17 cellular contexts compared by ENCODE assay signal in the genomic region with DNA sequence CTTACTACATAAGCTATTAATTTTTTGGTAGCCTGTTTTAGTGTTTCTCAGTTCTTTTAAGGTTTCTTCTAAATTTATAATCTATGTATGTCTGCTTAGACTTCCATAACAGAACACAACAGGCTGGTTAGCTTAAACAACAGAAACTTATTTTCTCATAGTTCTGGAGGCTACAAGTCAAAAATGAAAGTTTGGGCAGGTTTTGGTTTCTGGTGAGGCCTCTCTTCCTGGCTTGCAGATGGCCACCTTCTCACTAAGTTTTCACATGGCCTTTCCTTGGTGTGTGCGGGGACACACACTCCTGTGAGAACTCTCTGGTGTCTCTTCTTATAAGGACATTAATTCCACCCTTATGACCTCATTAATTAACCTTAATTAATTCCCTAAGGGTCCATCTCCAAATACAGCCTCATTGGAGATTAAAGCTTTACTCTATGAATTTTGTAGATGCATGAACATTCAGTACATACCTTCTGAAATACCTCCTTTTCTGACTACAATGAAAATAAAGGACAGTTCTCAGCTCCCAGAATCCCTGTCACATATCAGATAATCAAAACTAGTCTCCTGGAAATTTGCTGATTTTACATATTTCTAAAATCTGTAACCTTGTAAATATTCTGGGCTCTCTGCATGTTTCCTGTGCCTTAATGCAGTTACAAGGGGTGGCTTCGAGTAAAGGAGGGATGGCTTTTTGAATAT. TPM values are rescaled to one million over a fixed set of nuclear protein-coding genes. Genes with fewer than 3 reads are reported as not detected.
DNase-seq lines count a peak whose midpoint lies in the region; ATAC-seq and TF ChIP-seq lines count a peak whose summit lies in the region.
"Had no signal": no experiment of that assay in that cellular context is flagged by ENCODE, and none has a peak within 500 bp of the region (broad histone marks: within the 10 kb centered on the region; RNA-seq: fewer than 3 reads in every experiment).

No MANE protein-coding gene starts in this region.

- H3K9ac ChIP-seq in SK-N-SH (no peak overlapping the region), colonic mucosa (ENCODE audit: low read depth in 2 of 2, low read length in 2 of 2) (no peak overlapping the region)

- no peak overlapping the region for H3K4me3 Mint-ChIP-seq in stimulated activated naive CD8-positive, alpha-beta T cell treated with anti-CD3 and anti-CD28 coated beads, Interleukin-15, Interleukin-2, amounts not matched to agents 100 ng/mL and 50 ng/mL, for 24 hours
- no peak overlapping the region for H3K4me3 Mint-ChIP-seq in stimulated activated naive CD8-positive, alpha-beta T cell treated with anti-CD3 and anti-CD28 coated beads, Interleukin-15, amount 100 ng/mL, for 72 hours
- H3K4me3 Mint-ChIP-seq: naive thymus-derived CD8-positive, alpha-beta T cell had no signal

- H3K4me3 ChIP-seq in SK-N-SH (ENCODE audit: low read depth in 2 of 2, low read length in 1 of 2), result no peak overlapping the region
- no peak overlapping the region for H3K4me3 ChIP-seq in colonic mucosa

- no peaks in the 10 kb centered on the region; the same call in 1 of the 2 replicates for H3K79me2 ChIP-seq in SK-N-SH (ENCODE audit: insufficient read depth)

- TF ChIP-seq CTCF in SK-N-SH (IDR thresholded peaks at IDR 0.05) (no peak), colonic mucosa (IDR thresholded peaks at IDR 0.05) (no peak)

- no peak for TF ChIP-seq RAD21 in SK-N-SH (IDR thresholded peaks at IDR 0.05; ENCODE audit: low read length)

- peaks cover 26 to 51% of the 10 kb centered on the region in 2 experiments for H3K36me3 ChIP-seq in SK-N-SH (replicated peaks in 1 of 2; ENCODE audit: control insufficient read depth in 1 of 2, insufficient read depth in 2 of 2, low read length in 1 of 2)
- peaks cover 15% of the 10 kb centered on the region for H3K36me3 ChIP-seq in colonic mucosa

- no peak for ATAC-seq in stimulated activated naive CD8-positive, alpha-beta T cell treated with anti-CD3 and anti-CD28 coated beads, Interleukin-15, amount 100 ng/mL, for 72 hours
- ATAC-seq in GM21529 (IDR thresholded peaks at IDR 0.05; ENCODE audit: unreplicated experiment) (peak; percentile 72), HG03521 (IDR thresholded peaks at IDR 0.05; ENCODE audit: unreplicated experiment) (peak; percentile 61)
- ATAC-seq: foreskin keratinocyte; naive thymus-derived CD8-positive, alpha-beta T cell had no signal

- no peak overlapping the region for H3K27ac ChIP-seq in SK-N-SH (ENCODE audit: low read depth in 2 of 2, low read length in 1 of 2)
- H3K27ac ChIP-seq in colonic mucosa, result no peak overlapping the region
- H3K27ac ChIP-seq: foreskin keratinocyte had no signal

- H3K27ac Mint-ChIP-seq in stimulated activated naive CD8-positive, alpha-beta T cell treated with anti-CD3 and anti-CD28 coated beads, Interleukin-15, Interleukin-2, amounts not matched to agents 100 ng/mL and 50 ng/mL, for 24 hours, result peak overlapping the region; percentile 31
- H3K27ac Mint-ChIP-seq in stimulated activated naive CD8-positive, alpha-beta T cell treated with anti-CD3 and anti-CD28 coated beads, Interleukin-15, amount 100 ng/mL, for 72 hours, result peak overlapping the region in 1 of 2 donors; percentile 13

- CTCF ChIA-PET in SK-N-SH (lab: Yijun Ruan, JAX), result interaction anchor here (0.7 to 8.3 kb wide), 3 partner anchors 20 to 476 kb away, joined by 3 to 108 read pairs (median 4); a partner anchor contains a TSS

- no peak for DNase-seq in stimulated activated naive CD8-positive, alpha-beta T cell treated with anti-CD3 and anti-CD28 coated beads, Interleukin-15, amount 100 ng/mL, for 72 hours
- DNase-seq in NCI-H1436 (lab: John Stamatoyannopoulos, UW) (no peak), cortex of kidney (lab: John Stamatoyannopoulos, UW) (no peak), SK-N-SH (no peak), colonic mucosa (no peak)
- DNase-seq: activated CD4-positive, alpha-beta T cell treated with anti-CD3 and anti-CD28 coated beads, Interleukin-2, amount 50 U/mL, for 1 hour; amniotic stem cell; EL; foreskin keratinocyte; HCEC 1CT; naive thymus-derived CD8-positive, alpha-beta T cell; NCI-H1694 treated with DMSO at 0.1 percent for 48 hours; SHP77 treated with DMSO at 0.1 percent for 48 hours; stimulated activated CD4-positive, alpha-beta T cell treated with anti-CD3 and anti-CD28 coated beads, Interleukin-15, amount 100 ng/mL, for 24 hours had no signal

- intact Hi-C loops in colonic mucosa (cut with DNase I), result loop anchor here (5.0 to 10.0 kb wide), 2 partner anchors 165 to 272 kb away; no protein-coding TSS in a partner anchor

- POLR2A ChIA-PET in SK-N-SH (lab: Yijun Ruan, JAX), result no interaction called here

- H3K9me3 ChIP-seq in SK-N-SH (no peaks in the 10 kb centered on the region), colonic mucosa (no peaks in the 10 kb centered on the region)

- H3K27me3 Mint-ChIP-seq in stimulated activated naive CD8-positive, alpha-beta T cell treated with anti-CD3 and anti-CD28 coated beads, Interleukin-15, Interleukin-2, amounts not matched to agents 100 ng/mL and 50 ng/mL, for 24 hours, result no peaks in the 10 kb centered on the region
- no peaks in the 10 kb centered on the region for H3K27me3 Mint-ChIP-seq in stimulated activated naive CD8-positive, alpha-beta T cell treated with anti-CD3 and anti-CD28 coated beads, Interleukin-15, amount 100 ng/mL, for 72 hours
- H3K27me3 Mint-ChIP-seq: naive thymus-derived CD8-positive, alpha-beta T cell had no signal

- H3K9me2 ChIP-seq in SK-N-SH, result no peaks in the 10 kb centered on the region

- TF ChIP-seq EP300 in SK-N-SH (IDR thresholded peaks at IDR 0.05; ENCODE audit: borderline replicate concordance in 1 of 2, low read depth in 1 of 2, low read length in 1 of 2), result no peak

- peaks cover 38% of the 10 kb centered on the region for H3K36me3 Mint-ChIP-seq in stimulated activated naive CD8-positive, alpha-beta T cell treated with anti-CD3 and anti-CD28 coated beads, Interleukin-15, Interleukin-2, amounts not matched to agents 100 ng/mL and 50 ng/mL, for 24 hours (ENCODE audit: low read depth)

- H3K4me1 ChIP-seq in SK-N-SH (ENCODE audit: control insufficient read depth in 1 of 2, insufficient read depth in 2 of 2, low read depth in 1 of 2, low read length in 1 of 2) (peaks cover 0 to 4% of the 10 kb centered on the region in 2 experiments; a peak in 2 of 4 replicates), colonic mucosa (no peaks in the 10 kb centered on the region)
- H3K4me1 ChIP-seq: foreskin keratinocyte had no signal

- peaks cover 5% of the 10 kb centered on the region for H3F3A ChIP-seq in SK-N-SH (replicated peaks; ENCODE audit: insufficient read depth)

- no peaks in the 10 kb centered on the region for H4K20me1 ChIP-seq in SK-N-SH (ENCODE audit: insufficient read depth)

- H3K9me3 Mint-ChIP-seq in stimulated activated naive CD8-positive, alpha-beta T cell treated with anti-CD3 and anti-CD28 coated beads, Interleukin-15, Interleukin-2, amounts not matched to agents 100 ng/mL and 50 ng/mL, for 24 hours, result no peaks in the 10 kb centered on the region
- no peaks in the 10 kb centered on the region for H3K9me3 Mint-ChIP-seq in stimulated activated naive CD8-positive, alpha-beta T cell treated with anti-CD3 and anti-CD28 coated beads, Interleukin-15, amount 100 ng/mL, for 72 hours
- H3K9me3 Mint-ChIP-seq: naive thymus-derived CD8-positive, alpha-beta T cell had no signal

- no peak overlapping the region for H2AFZ ChIP-seq in SK-N-SH (ENCODE audit: low read depth)

- H3K27me3 ChIP-seq in SK-N-SH (ENCODE audit: insufficient read depth) (no peaks in the 10 kb centered on the region), colonic mucosa (no peaks in the 10 kb centered on the region)
- H3K27me3 ChIP-seq: foreskin keratinocyte had no signal

- WGBS in SK-N-SH (ENCODE audit: low lambda C conversion rate), result 89% methylated on average over 2 of the region's 2 CpGs

- no peak overlapping the region for H3K4me2 ChIP-seq in SK-N-SH

- peaks cover 15% of the 10 kb centered on the region for H3K4me1 Mint-ChIP-seq in stimulated activated naive CD8-positive, alpha-beta T cell treated with anti-CD3 and anti-CD28 coated beads, Interleukin-15, Interleukin-2, amounts not matched to agents 100 ng/mL and 50 ng/mL, for 24 hours (ENCODE audit: low read depth)
- peaks cover 8% of the 10 kb centered on the region for H3K4me1 Mint-ChIP-seq in stimulated activated naive CD8-positive, alpha-beta T cell treated with anti-CD3 and anti-CD28 coated beads, Interleukin-15, amount 100 ng/mL, for 72 hours
- H3K4me1 Mint-ChIP-seq: naive thymus-derived CD8-positive, alpha-beta T cell had no signal

TF ChIP-seq in SK-N-SH, 30 proteins besides CTCF, POLR2A, EP300 and RAD21 (continues in another document):
- TF ChIP-seq RCOR1 (IDR thresholded peaks at IDR 0.05; ENCODE audit: low read length), result no peak
- no peak for TF ChIP-seq TEAD4 (IDR thresholded peaks at IDR 0.05; ENCODE audit: borderline replicate concordance, insufficient read depth)
- TF ChIP-seq, protein P1, sequence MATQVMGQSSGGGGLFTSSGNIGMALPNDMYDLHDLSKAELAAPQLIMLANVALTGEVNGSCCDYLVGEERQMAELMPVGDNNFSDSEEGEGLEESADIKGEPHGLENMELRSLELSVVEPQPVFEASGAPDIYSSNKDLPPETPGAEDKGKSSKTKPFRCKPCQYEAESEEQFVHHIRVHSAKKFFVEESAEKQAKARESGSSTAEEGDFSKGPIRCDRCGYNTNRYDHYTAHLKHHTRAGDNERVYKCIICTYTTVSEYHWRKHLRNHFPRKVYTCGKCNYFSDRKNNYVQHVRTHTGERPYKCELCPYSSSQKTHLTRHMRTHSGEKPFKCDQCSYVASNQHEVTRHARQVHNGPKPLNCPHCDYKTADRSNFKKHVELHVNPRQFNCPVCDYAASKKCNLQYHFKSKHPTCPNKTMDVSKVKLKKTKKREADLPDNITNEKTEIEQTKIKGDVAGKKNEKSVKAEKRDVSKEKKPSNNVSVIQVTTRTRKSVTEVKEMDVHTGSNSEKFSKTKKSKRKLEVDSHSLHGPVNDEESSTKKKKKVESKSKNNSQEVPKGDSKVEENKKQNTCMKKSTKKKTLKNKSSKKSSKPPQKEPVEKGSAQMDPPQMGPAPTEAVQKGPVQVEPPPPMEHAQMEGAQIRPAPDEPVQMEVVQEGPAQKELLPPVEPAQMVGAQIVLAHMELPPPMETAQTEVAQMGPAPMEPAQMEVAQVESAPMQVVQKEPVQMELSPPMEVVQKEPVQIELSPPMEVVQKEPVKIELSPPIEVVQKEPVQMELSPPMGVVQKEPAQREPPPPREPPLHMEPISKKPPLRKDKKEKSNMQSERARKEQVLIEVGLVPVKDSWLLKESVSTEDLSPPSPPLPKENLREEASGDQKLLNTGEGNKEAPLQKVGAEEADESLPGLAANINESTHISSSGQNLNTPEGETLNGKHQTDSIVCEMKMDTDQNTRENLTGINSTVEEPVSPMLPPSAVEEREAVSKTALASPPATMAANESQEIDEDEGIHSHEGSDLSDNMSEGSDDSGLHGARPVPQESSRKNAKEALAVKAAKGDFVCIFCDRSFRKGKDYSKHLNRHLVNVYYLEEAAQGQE (IDR thresholded peaks at IDR 0.05; ENCODE audit: low read depth, low read length), result no peak
- TF ChIP-seq EZH2phosphoT487 (IDR thresholded peaks at IDR 0.05; ENCODE audit: borderline replicate concordance, low read depth), result no peak
- no peak for TF ChIP-seq RXRA (IDR thresholded peaks at IDR 0.05; ENCODE audit: borderline replicate concordance, low read depth)

RNA-seq across cellular contexts. Expression of a gene that starts 23.2 kb away (rescaled TPM):
- 6.4 and 7.2 TPM in 2 replicates for polyA plus RNA-seq in SK-N-SH (2012; rRNA removed)
- polyA plus RNA-seq in SK-N-SH (2012; cell fraction: cytosol; rRNA removed), result 10.0 and 11.4 TPM in 2 replicates
- 2.3 and 4.7 TPM in 2 replicates for polyA plus RNA-seq in SK-N-SH (2012; cell fraction: nucleus; rRNA removed)
- total RNA-seq in colonic mucosa, result 10 to 100 TPM in 1 of 2 donors, 1 to 10 TPM in 1; 7.0 to 14.9 TPM
- total RNA-seq: naive thymus-derived CD8-positive, alpha-beta T cell had no signal
- polyA plus RNA-seq: naive thymus-derived CD8-positive, alpha-beta T cell had no signal
